ENCODE assay signal across 15 cellular contexts in genomic region chr5:124697482-124697881, GRCh38. TPM values are rescaled to one million over a fixed set of nuclear protein-coding genes. Genes with fewer than 3 reads are reported as not detected.
DNase-seq lines count a peak whose midpoint lies in the region; ATAC-seq and TF ChIP-seq lines count a peak whose summit lies in the region.
"Had no signal": no experiment of that assay in that cellular context is flagged by ENCODE, and none has a peak within 500 bp of the region (broad histone marks: within the 10 kb centered on the region; RNA-seq: fewer than 3 reads in every experiment).

No MANE protein-coding gene starts in this region.

- H3K36me3 ChIP-seq in Panc1 (ENCODE audit: control insufficient read depth, insufficient read depth, low read length) (no peaks in the 10 kb centered on the region), esophagus squamous epithelium (no peaks in the 10 kb centered on the region), muscle layer of colon (ENCODE audit: insufficient read depth, low read length) (peaks cover 4% of the 10 kb centered on the region), thoracic aorta (no peaks in the 10 kb centered on the region)
- H3K36me3 ChIP-seq: brain microvascular endothelial cell had no signal

- peak overlapping the region; percentile 86 for H3K27ac ChIP-seq in Panc1 (ENCODE audit: low read length)
- peak overlapping the region; percentile 35 to 79 (median 77) for H3K27ac ChIP-seq in esophagus squamous epithelium
- peak overlapping the region; percentile 89 for H3K27ac ChIP-seq in muscle layer of colon (ENCODE audit: low read depth, low read length)
- peak overlapping the region; percentile 68 to 72 for H3K27ac ChIP-seq in thoracic aorta
- H3K27ac ChIP-seq: brain microvascular endothelial cell, KMS-11, VCaP had no signal

- in situ Hi-C loops in Panc1 (cut with HindIII; ENCODE audit: low pct_unique_long_range_greater_than_20kb, low sequenced_read_pairs), result no loop called here

- H3K9ac ChIP-seq in muscle layer of colon (ENCODE audit: low read length), result no peak overlapping the region
- H3K9ac ChIP-seq: KMS-11 had no signal

- TF ChIP-seq POLR2A in esophagus squamous epithelium (IDR thresholded peaks at IDR 0.05), result no peak

- POLR2A ChIA-PET in Panc1 (lab: Charles Lee), result no interaction called here

- no TSS peak for BruUV-seq in Panc1 (replicated peaks; lab: Mats Ljungman, UMichigan)

- intact Hi-C loops in Panc1 (cut with micrococcal nuclease; ENCODE audit: unreplicated experiment) (no loop called here), esophagus squamous epithelium (cut with DNase I) (no loop called here)

- TF ChIP-seq CTCF in Panc1 (IDR thresholded peaks at IDR 0.05) (no peak), esophagus squamous epithelium (IDR thresholded peaks at IDR 0.05) (no peak), thoracic aorta (IDR thresholded peaks at IDR 0.05) (no peak), GM10266 (IDR thresholded peaks at IDR 0.05; ENCODE audit: control insufficient read depth, insufficient read depth, low read depth, missing control alignments) (no peak)

- H3K4me3 ChIP-seq in Panc1 (ENCODE audit: low read depth in 2 of 2, low read length in 2 of 2), result no peak overlapping the region
- peak overlapping the region in 1 of 4 donors; percentile 7 for H3K4me3 ChIP-seq in esophagus squamous epithelium
- H3K4me3 ChIP-seq in muscle layer of colon (ENCODE audit: low read depth in 1 of 2, low read length in 2 of 2), result peak overlapping the region in 1 of 2 donors; percentile 36
- H3K4me3 ChIP-seq in thoracic aorta, result no peak overlapping the region

- 58 to 60% methylated on average over 1 of the region's 1 CpG for WGBS in esophagus squamous epithelium, 2 donors

- CTCF ChIA-PET in Panc1 (lab: Charles Lee), result no interaction called here

- ATAC-seq in Panc1 (no peak), thoracic aorta (ENCODE audit: insufficient number of reproducible peaks, low FRiP score, low read depth) (no peak), GM19463 (IDR thresholded peaks at IDR 0.05; ENCODE audit: unreplicated experiment) (no peak)
- ATAC-seq: naive thymus-derived CD4-positive, alpha-beta T cell had no signal

- no peak for DNase-seq in Panc1 (ENCODE audit: low read depth, low spot score)
- DNase-seq in esophagus squamous epithelium (lab: John Stamatoyannopoulos, UW), result no peak
- DNase-seq in thoracic aorta (ENCODE audit: low spot score), result no peak
- no peak for DNase-seq in NCI-H524 treated with DMSO at 0.1 percent for 48 hours (lab: John Stamatoyannopoulos, UW)
- DNase-seq in cerebellar cortex (ENCODE audit: low spot score), result no peak
- DNase-seq in GM10266 (ENCODE audit: extremely low spot score), result no peak
- DNase-seq: brain microvascular endothelial cell; Calu3; naive thymus-derived CD4-positive, alpha-beta T cell; NCI-H226; retina had no signal

- H3K27me3 ChIP-seq in Panc1 (ENCODE audit: control insufficient read depth, insufficient read depth, low read length), result no peaks in the 10 kb centered on the region
- H3K27me3 ChIP-seq in esophagus squamous epithelium, result no peaks in the 10 kb centered on the region
- no peaks in the 10 kb centered on the region for H3K27me3 ChIP-seq in muscle layer of colon (ENCODE audit: control insufficient read depth in 1 of 2, insufficient read depth in 2 of 2, low read length in 2 of 2)
- no peaks in the 10 kb centered on the region for H3K27me3 ChIP-seq in thoracic aorta (replicated peaks; ENCODE audit: insufficient read depth)
- H3K27me3 ChIP-seq: brain microvascular endothelial cell had no signal

- no peaks in the 10 kb centered on the region for H3K9me3 ChIP-seq in Panc1 (ENCODE audit: control insufficient read depth, insufficient read depth, low read depth, low read length)
- H3K9me3 ChIP-seq in esophagus squamous epithelium, result no peaks in the 10 kb centered on the region
- H3K9me3 ChIP-seq in muscle layer of colon (ENCODE audit: low read length), result no peaks in the 10 kb centered on the region
- no peaks in the 10 kb centered on the region for H3K9me3 ChIP-seq in thoracic aorta

- H3K4me1 ChIP-seq in Panc1 (ENCODE audit: control insufficient read depth, insufficient read depth, low read length), result peaks cover 64% of the 10 kb centered on the region
- H3K4me1 ChIP-seq in esophagus squamous epithelium, result peaks cover 0 to 71% (median 3%) of the 10 kb centered on the region in 3 donors
- H3K4me1 ChIP-seq in muscle layer of colon (ENCODE audit: insufficient read depth, low read length), result peaks cover 47% of the 10 kb centered on the region
- peaks cover 9 to 52% of the 10 kb centered on the region in 2 donors for H3K4me1 ChIP-seq in thoracic aorta (ENCODE audit: control insufficient read depth in 1 of 2, low read depth in 2 of 2)

RNA-seq across cellular contexts. Expression of gene ZNF608, which starts 49.0 kb away (rescaled TPM):
- total RNA-seq in Panc1 (2021; ENCODE audit: unreplicated experiment) (37.5 TPM), esophagus squamous epithelium (10 to 100 TPM in 2 of 4 donors, 1 to 10 TPM in 2; 5.8 to 25.7 (median 10.4) TPM), thoracic aorta (10 to 100 TPM; 13.5 to 30.4 TPM)
- polyA plus RNA-seq in Panc1 (2012; ENCODE audit: insufficient read length), result 22.8 TPM
- polyA plus RNA-seq: naive thymus-derived CD4-positive, alpha-beta T cell had no signal
